In the genomic region with DNA sequence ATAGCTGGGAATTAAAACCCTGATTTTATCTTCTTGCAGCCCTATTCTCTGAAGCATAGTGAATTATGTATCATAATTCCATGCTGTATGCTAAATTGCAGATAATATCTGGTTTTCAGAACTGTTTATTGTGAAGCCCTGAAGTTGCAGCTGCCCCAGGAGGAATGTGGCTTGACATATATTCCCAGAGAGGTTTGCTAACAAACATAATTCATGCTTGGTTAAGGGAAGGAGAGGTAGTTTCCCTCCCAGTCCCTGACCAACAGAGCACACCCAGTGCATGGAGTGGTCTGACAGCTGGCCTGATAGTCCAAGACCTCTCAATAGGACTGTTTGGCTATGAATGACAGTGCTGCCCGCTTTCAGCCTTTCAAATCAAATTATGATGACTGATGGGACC, we compare ENCODE assay signal across 30 cellular contexts.
DNase-seq lines count a peak whose midpoint lies in the region; ATAC-seq and TF ChIP-seq lines count a peak whose summit lies in the region.
"Had no signal": no experiment of that assay in that cellular context is flagged by ENCODE, and none has a peak within 500 bp of the region (broad histone marks: within the 10 kb centered on the region; RNA-seq: fewer than 3 reads in every experiment).

No MANE protein-coding gene starts in this region.

- no peak overlapping the region for H3K4ac ChIP-seq in mesendoderm (ENCODE audit: low read depth, low read length)

- no peak overlapping the region for H3K9ac ChIP-seq in mesendoderm (ENCODE audit: low read length)

- TF ChIP-seq POLR2A in thyroid gland (IDR thresholded peaks at IDR 0.05): no peak

- H3K18ac ChIP-seq in mesendoderm (ENCODE audit: low read length): peak overlapping the region; percentile 70

- H3K4me1 ChIP-seq in GM23338 (ENCODE audit: insufficient read depth) (peaks cover 25% of the 10 kb centered on the region), mesendoderm (ENCODE audit: control insufficient read depth, low read depth, low read length) (no peaks in the 10 kb centered on the region), thyroid gland (no peaks in the 10 kb centered on the region)

- no peaks in the 10 kb centered on the region for H3K27me3 ChIP-seq in GM23338 (ENCODE audit: insufficient read depth)
- no peaks in the 10 kb centered on the region for H3K27me3 ChIP-seq in mesendoderm (ENCODE audit: insufficient read depth, low read length, poor library complexity)
- H3K27me3 ChIP-seq in thyroid gland: no peaks in the 10 kb centered on the region

- H4K5ac ChIP-seq in mesendoderm (ENCODE audit: low read length): no peak overlapping the region

- peak overlapping the region; percentile 19 for H3K56ac ChIP-seq in mesendoderm (ENCODE audit: low read length)

- no peaks in the 10 kb centered on the region for H3K36me3 ChIP-seq in GM23338 (ENCODE audit: insufficient read depth)
- no peaks in the 10 kb centered on the region for H3K36me3 ChIP-seq in mesendoderm (ENCODE audit: control insufficient read depth, insufficient read depth, low read length)
- no peaks in the 10 kb centered on the region for H3K36me3 ChIP-seq in thyroid gland

- no peaks in the 10 kb centered on the region for H3K79me1 ChIP-seq in mesendoderm (ENCODE audit: low read length)

- H3K9me2 ChIP-seq in GM23338 (ENCODE audit: insufficient read depth): peaks cover 8% of the 10 kb centered on the region; the same call in 1 of the 2 replicates

- H3K36me3 Mint-ChIP-seq in GM23338 (ENCODE audit: low read depth): peaks cover 4% of the 10 kb centered on the region; the same call in 1 of the 3 replicates
- H3K36me3 Mint-ChIP-seq in progenitor cell of endocrine pancreas (ENCODE audit: insufficient read depth): no peaks in the 10 kb centered on the region
- H3K36me3 Mint-ChIP-seq: CD8-positive, alpha-beta T cell had no signal

- DNase-seq in GM23338 (ENCODE audit: low spot score) (no peak), SK-N-DZ (ENCODE audit: low spot score) (peak; percentile 96), mesendoderm (no peak), thyroid gland (peak; percentile 16 to 29), D341Med (ENCODE audit: low spot score) (no peak), midbrain (lab: John Stamatoyannopoulos, UW) (no peak), progenitor cell of endocrine pancreas (ENCODE audit: low spot score, unreplicated experiment) (no peak)
- DNase-seq: Caco-2; CD8-positive, alpha-beta T cell; DMS 273 treated with DMSO at 0.1 percent for 48 hours; DMS79; EL; GF-D8; GOT3; HCEC 1CT; Karpas-422; NCI-H1105 treated with DMSO at 0.1 percent for 48 hours; NCI-H1694; NCI-H2081 treated with DMSO at 0.1 percent for 48 hours; NCI-H2171; NCI-H226; NCI-H510A; NCI-H69; SHP77; SW 1271 had no signal

- no peak overlapping the region for H2BK5ac ChIP-seq in mesendoderm (ENCODE audit: low read length)

- no peaks in the 10 kb centered on the region for H3F3A ChIP-seq in GM23338 (replicated peaks; ENCODE audit: low read depth)

- intact Hi-C loops in thyroid gland (cut with DNase I): no loop called here

- no peak overlapping the region for H3K23ac ChIP-seq in mesendoderm (ENCODE audit: low read length)

- no peak for ATAC-seq in GM23338
- ATAC-seq: CD8-positive, alpha-beta T cell; HepG2; Panc1 had no signal

- H3K9me3 Mint-ChIP-seq in GM23338: peaks cover 4% of the 10 kb centered on the region; the same call in 1 of the 3 replicates
- peaks cover 3% of the 10 kb centered on the region for H3K9me3 Mint-ChIP-seq in progenitor cell of endocrine pancreas (ENCODE audit: low read depth)
- H3K9me3 Mint-ChIP-seq: CD8-positive, alpha-beta T cell had no signal

- 0 out of 2 replicates have a peak, but pooled peaks cover 2% of the 10 kb centered on the region for H3K79me2 ChIP-seq in GM23338 (replicated peaks; ENCODE audit: insufficient read depth)
- H3K79me2 ChIP-seq in mesendoderm (ENCODE audit: control insufficient read depth, insufficient read depth, low read length): no peaks in the 10 kb centered on the region

- H3K27me3 Mint-ChIP-seq in GM23338 (ENCODE audit: insufficient read depth, low read depth, poor library complexity) (peaks cover 5% of the 10 kb centered on the region), progenitor cell of endocrine pancreas (peaks cover 30% of the 10 kb centered on the region)

- no CpG with 5 or more reads among the region's 1 CpG for WGBS in mesendoderm (ENCODE audit: extremely low coverage, insufficient coverage, low lambda C conversion rate)
- 59 to 83% methylated on average over 1 of the region's 1 CpG for WGBS in thyroid gland, 2 donors

- no peak overlapping the region for H2BK15ac ChIP-seq in mesendoderm (replicated peaks; ENCODE audit: low read depth)

- H3K4me3 Mint-ChIP-seq in GM23338 (no peak overlapping the region), progenitor cell of endocrine pancreas (ENCODE audit: low read depth) (no peak overlapping the region)
- H3K4me3 Mint-ChIP-seq: CD8-positive, alpha-beta T cell had no signal

- no peak overlapping the region for H4K8ac ChIP-seq in mesendoderm (ENCODE audit: low read depth, low read length)

- no peak overlapping the region for H2AFZ ChIP-seq in GM23338

- H3K4me2 ChIP-seq in GM23338 (peak overlapping the region; percentile 25; the same call in 1 of the 2 replicates), mesendoderm (ENCODE audit: low read length) (no peak overlapping the region)

- no peaks in the 10 kb centered on the region for H4K20me1 ChIP-seq in GM23338 (replicated peaks; ENCODE audit: insufficient read depth)

- no peak for TF ChIP-seq CTCF in GM23338 (conservative IDR thresholded peaks at IDR 0.05; ENCODE audit: low read depth in 2 of 2)
- no peak for TF ChIP-seq CTCF in thyroid gland (IDR thresholded peaks at IDR 0.05)
- no peak for TF ChIP-seq CTCF in progenitor cell of endocrine pancreas (IDR thresholded peaks at IDR 0.05; ENCODE audit: unreplicated experiment)

- no peaks in the 10 kb centered on the region for H3K9me3 ChIP-seq in thyroid gland
- H3K9me3 ChIP-seq: Caco-2 had no signal

- H3K4me3 ChIP-seq in GM23338: no peak overlapping the region
- H3K4me3 ChIP-seq in mesendoderm (ENCODE audit: low read length): no peak overlapping the region
- H3K4me3 ChIP-seq in thyroid gland (replicated peaks in 1 of 3): no peak overlapping the region

- no peak overlapping the region for H2AK5ac ChIP-seq in mesendoderm (ENCODE audit: low read length)

- H3K27ac ChIP-seq in GM23338 (ENCODE audit: low read depth) (no peak overlapping the region), mesendoderm (ENCODE audit: low read depth, low read length) (no peak overlapping the region), thyroid gland (no peak overlapping the region)
- H3K27ac ChIP-seq: C4-2B, HL-60, RWPE1 had no signal

- no peak overlapping the region for H2BK120ac ChIP-seq in mesendoderm (ENCODE audit: low read depth, low read length)

- H3K4me1 Mint-ChIP-seq in GM23338 (peaks cover 31% of the 10 kb centered on the region), progenitor cell of endocrine pancreas (ENCODE audit: low read depth) (peaks cover 10% of the 10 kb centered on the region)

- H3K27ac Mint-ChIP-seq in GM23338: no peak overlapping the region
- H3K27ac Mint-ChIP-seq in progenitor cell of endocrine pancreas: no peak overlapping the region
- H3K27ac Mint-ChIP-seq: CD8-positive, alpha-beta T cell had no signal

TF ChIP-seq in GM23338, 12 proteins besides CTCF, POLR2A, EP300 and RAD21 (continues in another document):
- TF ChIP-seq, protein P1, sequence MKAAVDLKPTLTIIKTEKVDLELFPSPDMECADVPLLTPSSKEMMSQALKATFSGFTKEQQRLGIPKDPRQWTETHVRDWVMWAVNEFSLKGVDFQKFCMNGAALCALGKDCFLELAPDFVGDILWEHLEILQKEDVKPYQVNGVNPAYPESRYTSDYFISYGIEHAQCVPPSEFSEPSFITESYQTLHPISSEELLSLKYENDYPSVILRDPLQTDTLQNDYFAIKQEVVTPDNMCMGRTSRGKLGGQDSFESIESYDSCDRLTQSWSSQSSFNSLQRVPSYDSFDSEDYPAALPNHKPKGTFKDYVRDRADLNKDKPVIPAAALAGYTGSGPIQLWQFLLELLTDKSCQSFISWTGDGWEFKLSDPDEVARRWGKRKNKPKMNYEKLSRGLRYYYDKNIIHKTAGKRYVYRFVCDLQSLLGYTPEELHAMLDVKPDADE (IDR thresholded peaks at IDR 0.05): no peak

Comparison
In these comparisons a context has a peak if more than half of its experiments do, and no peak if none do; other contexts are left out.
1. DNase-seq: peak in SK-N-DZ (single experiment) and thyroid gland (2 of 2); none in GM23338 (single experiment), mesendoderm (single experiment), D341Med (single experiment), midbrain (single experiment) and progenitor cell of endocrine pancreas (single experiment).